Comparison of ENCODE assay signal across 1 cellular context in genomic region chr9:35604578-35605335, GRCh38.
TF ChIP-seq lines count a peak whose summit lies in the region.

Gene TESK1 (plus strand): TSS chr9:35605262. CDS start chr9:35605620, 358 bp downstream.

TF ChIP-seq in HepG2, 621 proteins besides CTCF, POLR2A, EP300 and RAD21 (continued from another document and continues in another):
- TF ChIP-seq FOXP4 (CRISPR knock-in tag; IDR thresholded peaks at IDR 0.05) (0 out of 2 replicates have a peak, but pooled peaks have one; percentile 30), USF2 (IDR thresholded peaks at IDR 0.05; ENCODE audit: low read depth, low read length) (no peak), USF2 (CRISPR knock-in tag; IDR thresholded peaks at IDR 0.05; ENCODE audit: borderline replicate concordance) (no peak), U2AF1 (optimal IDR thresholded peaks at IDR 0.05; ENCODE audit: low read depth, low read length) (no peak), ATF7-NPFF (CRISPR knock-in tag; IDR thresholded peaks at IDR 0.05; ENCODE audit: low read depth) (0 out of 2 replicates have a peak, but pooled peaks have one; percentile 35), ZNF44 (CRISPR knock-in tag; IDR thresholded peaks at IDR 0.05) (no peak), HNF1B (CRISPR knock-in tag; IDR thresholded peaks at IDR 0.05) (no peak), TAF1 (CRISPR knock-in tag; IDR thresholded peaks at IDR 0.05) (no peak; the same call in 1 of the 2 replicates), FOXA1 (IDR thresholded peaks at IDR 0.05) (no peak), FOXA1 (CRISPR knock-in tag; IDR thresholded peaks at IDR 0.05) (no peak), ZFP62 (CRISPR knock-in tag; IDR thresholded peaks at IDR 0.05) (no peak), JDP2 (CRISPR knock-in tag; IDR thresholded peaks at IDR 0.05; ENCODE audit: borderline replicate concordance) (no peak), SP4 (CRISPR knock-in tag; IDR thresholded peaks at IDR 0.05) (peak; percentile 74), ZNF558 (CRISPR knock-in tag; IDR thresholded peaks at IDR 0.05; ENCODE audit: borderline replicate concordance) (no peak), ZNF562 (CRISPR knock-in tag; IDR thresholded peaks at IDR 0.05; ENCODE audit: borderline replicate concordance) (no peak), FOSL2 (CRISPR knock-in tag; IDR thresholded peaks at IDR 0.05) (no peak), E2F5 (CRISPR knock-in tag; conservative IDR thresholded peaks at IDR 0.05) (no peak), SIX1 (CRISPR knock-in tag; IDR thresholded peaks at IDR 0.05; ENCODE audit: borderline replicate concordance) (no peak), ZSCAN20 (CRISPR knock-in tag; IDR thresholded peaks at IDR 0.05; ENCODE audit: borderline replicate concordance) (peak; percentile 83; the same call in 1 of the 2 replicates), PAXIP1 (CRISPR knock-in tag; conservative IDR thresholded peaks at IDR 0.05) (no peak), ZNF224 (CRISPR knock-in tag; IDR thresholded peaks at IDR 0.05) (no peak), SUZ12 (IDR thresholded peaks at IDR 0.05; ENCODE audit: low read depth, low read length) (no peak), KLF16 (CRISPR knock-in tag; IDR thresholded peaks at IDR 0.05) (no peak; a peak in 1 of 4 replicates), BCL3 (CRISPR knock-in tag; IDR thresholded peaks at IDR 0.05) (no peak), BCL6 (CRISPR knock-in tag; IDR thresholded peaks at IDR 0.05) (0 out of 2 replicates have a peak, but pooled peaks have one; percentile 8), AFF4 (CRISPR knock-in tag; IDR thresholded peaks at IDR 0.05) (no peak), FIP1L1 (IDR thresholded peaks at IDR 0.05; ENCODE audit: borderline replicate concordance, insufficient read depth, low read depth, low read length) (no peak), KDM1A (CRISPR knock-in tag; IDR thresholded peaks at IDR 0.05) (no peak), ATF7 (IDR thresholded peaks at IDR 0.05) (no peak), ATF7 (CRISPR knock-in tag; IDR thresholded peaks at IDR 0.05) (no peak), NRL (CRISPR knock-in tag; IDR thresholded peaks at IDR 0.05; ENCODE audit: borderline replicate concordance) (no peak), ZNF749 (CRISPR knock-in tag; IDR thresholded peaks at IDR 0.05; ENCODE audit: borderline replicate concordance) (no peak), ZNF432 (CRISPR knock-in tag; IDR thresholded peaks at IDR 0.05; ENCODE audit: borderline replicate concordance) (no peak), THYN1 (CRISPR knock-in tag; IDR thresholded peaks at IDR 0.05; ENCODE audit: borderline replicate concordance, low read depth) (no peak), FUBP1 (CRISPR knock-in tag; IDR thresholded peaks at IDR 0.05; ENCODE audit: borderline replicate concordance) (no peak), NFE2L1 (CRISPR knock-in tag; IDR thresholded peaks at IDR 0.05; ENCODE audit: borderline replicate concordance) (no peak; the same call in 1 of the 2 replicates), TARDBP (CRISPR knock-in tag; IDR thresholded peaks at IDR 0.05) (no peak; the same call in 1 of the 2 replicates), ZNF780A (CRISPR knock-in tag; IDR thresholded peaks at IDR 0.05) (no peak)
